Comparison of ENCODE assay signal across 12 cellular contexts in the genomic region with DNA sequence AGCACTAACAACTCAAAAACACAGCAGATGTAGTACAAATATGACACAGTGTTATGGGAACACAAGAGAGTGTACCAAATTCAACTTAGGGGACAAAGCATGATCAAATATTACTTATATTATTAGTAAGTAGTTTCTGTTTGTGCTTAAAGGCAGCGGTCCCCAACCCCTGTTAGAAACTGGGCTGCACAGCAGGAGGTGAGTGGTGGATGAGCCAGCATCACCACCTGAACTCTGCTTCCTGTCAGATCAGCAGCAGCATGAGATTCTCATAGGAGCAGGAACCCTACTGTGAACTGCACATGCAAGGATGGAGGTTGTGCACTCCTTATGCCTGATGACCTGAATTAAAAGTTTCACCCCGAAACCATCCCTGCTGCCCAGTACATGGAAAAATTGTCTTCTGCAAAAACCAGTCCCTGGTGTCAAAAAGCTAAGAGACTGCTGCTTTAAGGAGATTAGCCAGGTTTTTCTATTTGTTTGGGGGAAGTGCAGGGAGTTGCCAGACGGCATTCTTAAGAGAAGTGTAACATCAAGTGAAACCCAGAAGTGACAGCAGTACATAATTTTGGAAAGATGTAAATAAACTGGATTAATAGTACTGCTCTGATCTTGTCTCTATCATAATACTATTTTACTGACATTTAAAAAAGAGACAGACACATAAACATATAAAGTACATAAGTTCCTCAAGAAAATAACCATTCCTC. TPM values are rescaled to one million over a fixed set of nuclear protein-coding genes. Genes with fewer than 3 reads are reported as not detected.
DNase-seq lines count a peak whose midpoint lies in the region; ATAC-seq and FAIRE-seq lines count a peak whose summit lies in the region.
"Had no signal": no experiment of that assay in that cellular context is flagged by ENCODE, and none has a peak within 500 bp of the region (broad histone marks: within the 10 kb centered on the region; RNA-seq: fewer than 3 reads in every experiment).

No MANE protein-coding gene starts in this region.

- CTCF ChIA-PET in activated CD4-positive, alpha-beta T cell treated with anti-CD3 and anti-CD28 coated beads for 36 hours (lab: Charles Lee): interaction anchor here (0.6 kb wide), 1 partner anchor 19 kb away, joined by 4 read pairs; no protein-coding TSS in a partner anchor

- H3K36me3 Mint-ChIP-seq in activated CD4-positive, alpha-beta T cell treated with anti-CD3 and anti-CD28 coated beads for 36 hours (ENCODE audit: low read depth): peaks cover 53% of the 10 kb centered on the region

- H3K36me3 ChIP-seq in KOPT-K1 (ENCODE audit: insufficient read depth, low read length): peaks cover 85% of the 10 kb centered on the region

- intact Hi-C loops in activated CD4-positive, alpha-beta T cell treated with anti-CD3 and anti-CD28 coated beads for 36 hours (cut with DNase I, micrococcal nuclease): loop anchor here in 1 of 2 experiments (2.0 kb wide), 1 partner anchor 25 kb away; no protein-coding TSS in a partner anchor

- H3K9me3 Mint-ChIP-seq in activated CD4-positive, alpha-beta T cell treated with anti-CD3 and anti-CD28 coated beads for 36 hours (ENCODE audit: low read depth): no peaks in the 10 kb centered on the region

- H3K27ac Mint-ChIP-seq in activated CD4-positive, alpha-beta T cell treated with anti-CD3 and anti-CD28 coated beads for 36 hours: no peak overlapping the region

- H3K27ac ChIP-seq in KOPT-K1 (ENCODE audit: low read depth, low read length, poor library complexity, severe bottlenecking): peak overlapping the region; percentile 38

- POLR2A ChIA-PET in activated CD4-positive, alpha-beta T cell treated with anti-CD3 and anti-CD28 coated beads for 36 hours (lab: Charles Lee): no interaction called here

- no peak overlapping the region for H3K4me3 Mint-ChIP-seq in activated CD4-positive, alpha-beta T cell treated with anti-CD3 and anti-CD28 coated beads for 36 hours

- peak; percentile 5 for FAIRE-seq in islet of Langerhans (lab: Jason Lieb, UNC)
- FAIRE-seq: A204.1, urothelium cell line had no signal

- no peaks in the 10 kb centered on the region for H3K27me3 Mint-ChIP-seq in activated CD4-positive, alpha-beta T cell treated with anti-CD3 and anti-CD28 coated beads for 36 hours

- in situ Hi-C loops in KBM-7 (cut with MboI; ENCODE audit: low pct_unique_long_range_greater_than_20kb, low sequenced_read_pairs): no loop called here

- H3K9me3 ChIP-seq in KOPT-K1 (ENCODE audit: insufficient read depth, low read length, poor library complexity, severe bottlenecking): no peaks in the 10 kb centered on the region

- peak; percentile 51 for DNase-seq in activated CD4-positive, alpha-beta T cell treated with anti-CD3 and anti-CD28 coated beads for 36 hours
- DNase-seq in activated CD4-positive, alpha-beta T cell treated with anti-CD3 and anti-CD28 coated beads, Interleukin-2, amount 50 U/mL, for 4 hours: no peak
- no peak for DNase-seq in stimulated activated CD8-positive, alpha-beta memory T cell treated with anti-CD3 and anti-CD28 coated beads, Interleukin-4, amount 100 ng/mL, for 48 hours
- DNase-seq in A172 (ENCODE audit: low spot score): no peak
- DNase-seq in KBM-7: no peak
- DNase-seq: effector CD4-positive, alpha-beta T cell; NCI-H524 had no signal

- H3K4me1 Mint-ChIP-seq in activated CD4-positive, alpha-beta T cell treated with anti-CD3 and anti-CD28 coated beads for 36 hours: peaks cover 44% of the 10 kb centered on the region

- ATAC-seq in activated CD4-positive, alpha-beta T cell treated with anti-CD3 and anti-CD28 coated beads for 36 hours: peak; percentile 78
- peak; percentile 79 for ATAC-seq in GM21529 (IDR thresholded peaks at IDR 0.05; ENCODE audit: unreplicated experiment)

RNA-seq across cellular contexts. Expression of gene GTF2A1, which starts 26.7 kb away (rescaled TPM):
- 10 to 100 TPM; 40.3 to 57.8 TPM for total RNA-seq in activated CD4-positive, alpha-beta T cell treated with anti-CD3 and anti-CD28 coated beads for 36 hours
- 15.3 and 16.0 TPM in 2 replicates for total RNA-seq in A172 (2014; rRNA removed; shearing (Covaris generic))
